In the genomic region with DNA sequence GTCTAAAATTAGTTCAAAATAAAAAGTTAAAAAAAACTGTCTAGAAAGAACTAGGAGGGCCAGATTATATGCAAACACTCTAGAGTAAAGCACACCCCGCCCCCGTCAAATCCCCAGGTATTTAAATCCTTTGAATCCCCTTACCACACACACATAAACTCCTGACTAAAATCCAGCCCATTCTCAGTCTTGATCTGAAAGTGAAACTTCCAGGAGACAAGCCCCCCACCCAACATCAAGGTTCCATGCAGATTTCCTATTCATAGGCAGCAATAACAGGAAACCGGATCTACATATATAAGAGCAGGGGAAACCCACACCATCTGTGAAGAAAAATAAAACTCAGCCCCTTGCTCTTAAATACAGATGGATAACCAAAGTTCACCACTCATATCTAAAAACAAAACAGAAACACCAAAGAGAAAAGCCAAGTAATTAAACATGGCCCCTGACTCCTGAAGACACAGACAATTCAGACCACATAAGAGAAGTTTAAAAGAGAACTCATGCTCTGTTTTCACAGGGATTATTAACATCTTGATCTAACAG, we compare ENCODE assay signal across 8 cellular contexts.
DNase-seq lines count a peak whose midpoint lies in the region; ATAC-seq lines count a peak whose summit lies in the region.

No MANE protein-coding gene starts in this region.

- DNase-seq in activated CD4-positive, CD25-positive, alpha-beta regulatory T cell treated with anti-CD3 and anti-CD28 coated beads, Interleukin-2, amount 50 U/mL, for 16 hours (ENCODE audit: low read depth, low spot score), result peak; percentile 5
- peak; percentile 15 to 26 (median 20) for DNase-seq in stimulated activated CD4-positive, alpha-beta T cell treated with anti-CD3 and anti-CD28 coated beads, Interleukin-12 subunit alpha, Interleukin-12 subunit beta, amount 100 ng/mL, for 48 hours (ENCODE audit: low read depth in 2 of 3, low spot score in 1 of 3)
- DNase-seq in EL (no peak), NCI-H1092 treated with DMSO at 0.1 percent for 48 hours (lab: John Stamatoyannopoulos, UW) (no peak), COLO829 (ENCODE audit: low spot score) (no peak), AML-193 (lab: John Stamatoyannopoulos, UW) (no peak)

- ATAC-seq in GM19324 (IDR thresholded peaks at IDR 0.05; ENCODE audit: low FRiP score, unreplicated experiment) (peak; percentile 81), HG02943 (IDR thresholded peaks at IDR 0.05; ENCODE audit: low read depth, unreplicated experiment) (peak; percentile 88)

Comparison
In these comparisons a context has a peak if more than half of its experiments do, and no peak if none do; other contexts are left out.
1. DNase-seq: peak in activated CD4-positive, CD25-positive, alpha-beta regulatory T cell treated with anti-CD3 and anti-CD28 coated beads, Interleukin-2, amount 50 U/mL, for 16 hours (single experiment) and stimulated activated CD4-positive, alpha-beta T cell treated with anti-CD3 and anti-CD28 coated beads, Interleukin-12 subunit alpha, Interleukin-12 subunit beta, amount 100 ng/mL, for 48 hours (3 of 3); none in EL (single experiment), NCI-H1092 treated with DMSO at 0.1 percent for 48 hours (single experiment), COLO829 (single experiment) and AML-193 (0 of 2).